ENCODE assay signal across 30 cellular contexts in genomic region chr3:179995406-179995805, GRCh38. TPM values are rescaled to one million over a fixed set of nuclear protein-coding genes. Genes with fewer than 3 reads are reported as not detected.
"Had no signal": no experiment of that assay in that cellular context is flagged by ENCODE, and none has a peak within 500 bp of the region (broad histone marks: within the 10 kb centered on the region; RNA-seq: fewer than 3 reads in every experiment).

No MANE protein-coding gene starts in this region.

- H3K79me2 ChIP-seq: hepatocyte had no signal

- H3K4me3 ChIP-seq: coronary artery, dorsolateral prefrontal cortex, esophagus squamous epithelium, gastroesophageal sphincter, heart left ventricle, hepatocyte, left ventricle myocardium inferior, lower lobe of right lung had no signal

- H2AFZ ChIP-seq: hepatocyte had no signal

- H3K4me1 ChIP-seq: esophagus squamous epithelium, gastroesophageal sphincter, heart left ventricle, left ventricle myocardium inferior, lower lobe of right lung had no signal

- H3K27me3 ChIP-seq: dorsolateral prefrontal cortex, esophagus squamous epithelium, heart left ventricle, hepatocyte had no signal

- DNase-seq: dermis blood vessel endothelial cell; dorsolateral prefrontal cortex; effector CD4-positive, alpha-beta T cell; effector memory CD4-positive, alpha-beta T cell; erythroblast; esophagus squamous epithelium; foreskin fibroblast; heart left ventricle; hypothalamus; immature natural killer cell; islet precursor cell; kidney; kidney glomerular epithelial cell; left colon; left ventricle myocardium inferior; lower lobe of right lung; mesendoderm; midbrain; naive thymus-derived CD4-positive, alpha-beta T cell; natural killer cell had no signal

- H3K9me3 ChIP-seq: esophagus squamous epithelium, lower lobe of right lung had no signal

- H3K36me3 ChIP-seq: esophagus squamous epithelium, gastroesophageal sphincter, heart left ventricle, left ventricle myocardium inferior, lower lobe of right lung had no signal

- ATAC-seq: esophagus mucosa; gastroesophageal sphincter; heart left ventricle; left colon; left lobe of liver; lower lobe of right lung; naive thymus-derived CD4-positive, alpha-beta T cell; natural killer cell had no signal

- H3K27ac ChIP-seq: coronary artery, dorsolateral prefrontal cortex, epithelial cell of prostate, esophagus squamous epithelium, gastroesophageal sphincter, heart left ventricle, hepatocyte, left ventricle myocardium inferior, lower lobe of right lung had no signal

- H3K4me2 ChIP-seq: hepatocyte had no signal

RNA-seq across cellular contexts. Expression of gene PEX5L, which starts 41.3 kb away (rescaled TPM):
- total RNA-seq: dermis blood vessel endothelial cell, endothelial cell of umbilical vein, esophagus mucosa, esophagus squamous epithelium, kidney, left colon, left lobe of liver, liver, lower lobe of right lung, lung microvascular endothelial cell, mononuclear cell, natural killer cell had no signal
